ENCODE assay signal across 8 cellular contexts in the genomic region with DNA sequence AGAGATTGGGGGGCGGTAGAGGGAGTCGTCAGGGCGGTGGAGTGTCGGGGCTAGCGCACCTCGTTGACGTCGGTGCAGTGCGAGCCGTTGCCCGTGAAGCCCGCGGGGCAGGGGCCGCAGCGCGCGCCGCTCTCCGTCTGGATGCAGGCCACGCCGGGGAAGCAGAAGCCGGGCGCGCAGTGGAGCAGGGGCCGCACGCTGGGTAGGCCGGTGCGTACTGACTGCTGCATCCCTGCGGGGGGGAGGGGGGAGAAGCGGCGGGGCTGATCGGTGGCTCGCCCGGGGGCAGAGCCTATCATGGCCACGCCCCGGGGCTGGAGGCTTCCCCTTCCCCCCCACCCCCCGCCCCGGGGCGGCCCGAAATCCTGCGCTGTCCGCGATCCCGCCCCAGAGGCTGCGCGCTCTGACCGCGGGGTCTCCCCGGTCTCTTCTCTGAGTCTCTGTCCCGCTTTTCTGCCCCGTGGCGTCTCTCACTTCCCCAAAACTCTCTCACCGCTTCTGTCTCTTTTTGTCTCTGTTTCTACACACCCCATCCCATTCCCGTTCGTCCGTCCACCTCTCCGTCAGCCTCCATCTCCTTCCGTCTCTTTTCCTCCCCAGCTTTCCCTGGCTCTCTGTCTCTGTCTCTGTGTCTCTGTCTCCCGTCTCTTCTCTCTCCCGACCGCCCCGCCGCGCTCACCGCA. TPM values are rescaled to one million over a fixed set of nuclear protein-coding genes. Genes with fewer than 3 reads are reported as not detected.
DNase-seq lines count a peak whose midpoint lies in the region; ATAC-seq, FAIRE-seq and TF ChIP-seq lines count a peak whose summit lies in the region.

No MANE protein-coding gene starts in this region.

- DNase-seq in CD1c-positive myeloid dendritic cell (ENCODE audit: extremely low spot score) (peak; percentile 50), NCI-H146 (lab: John Stamatoyannopoulos, UW) (peak; percentile 84), K562 (ENCODE audit: extremely low read depth in 1 of 4, low spot score in 3 of 4) (peak; percentile 70 to 92 (median 84)), globus pallidus (ENCODE audit: low spot score) (no peak), NAMALWA (ENCODE audit: low spot score) (no peak)

- peak; percentile 54 for ATAC-seq in K562
- ATAC-seq in GM19328 (IDR thresholded peaks at IDR 0.05; ENCODE audit: unreplicated experiment) = no peak
- no peak for ATAC-seq in GM21737 (IDR thresholded peaks at IDR 0.05; ENCODE audit: unreplicated experiment)

- H3K4me3 ChIP-seq in K562 = no peak overlapping the region
- peak overlapping the region; percentile 16 to 20 for H3K4me3 ChIP-seq in mucosa of rectum (ENCODE audit: low read length in 2 of 2)

- no peaks in the 10 kb centered on the region for H3K9me1 ChIP-seq in K562 (ENCODE audit: control insufficient read depth, insufficient read depth, low read length)

- no peak for TF ChIP-seq RAD21 in K562 (CRISPR knock-in tag; conservative IDR thresholded peaks at IDR 0.05 in 1 of 2, IDR thresholded peaks at IDR 0.05 in 1 of 2)

- H3K9ac ChIP-seq in K562 (ENCODE audit: insufficient read depth in 1 of 2, low read depth in 2 of 2, low read length in 2 of 2) = peak overlapping the region in 1 of 2 experiments; percentile 45; a peak in 1 of 4 replicates
- no peak overlapping the region for H3K9ac ChIP-seq in mucosa of rectum (ENCODE audit: low read depth in 1 of 2, low read length in 2 of 2)

- TF ChIP-seq CTCF in K562 (IDR thresholded peaks at IDR 0.05 in 2 of 3, conservative IDR thresholded peaks at IDR 0.05 in 1 of 3; ENCODE audit: insufficient read depth in 2 of 3, low read depth in 1 of 3, low read length in 3 of 3) = no peak

- H3K9me3 ChIP-seq in K562 (replicated peaks; ENCODE audit: control insufficient read depth, insufficient read depth, low read depth, low read length) (no peaks in the 10 kb centered on the region), mucosa of rectum (ENCODE audit: control insufficient read depth in 2 of 2, low read length in 2 of 2) (no peaks in the 10 kb centered on the region)

- H3K36me3 ChIP-seq in K562 (ENCODE audit: control insufficient read depth, insufficient read depth, low read length) (no peaks in the 10 kb centered on the region), mucosa of rectum (ENCODE audit: control insufficient read depth in 2 of 2, insufficient read depth in 2 of 2, low read length in 2 of 2) (no peaks in the 10 kb centered on the region)

- TF ChIP-seq POLR2A in K562 (conservative IDR thresholded peaks at IDR 0.05) = no peak

- H3K27me3 ChIP-seq in K562 (ENCODE audit: control insufficient read depth in 2 of 2, insufficient read depth in 2 of 2, low read length in 2 of 2) (peaks cover 17 to 46% of the 10 kb centered on the region in 2 experiments; a peak in 4 of 5 replicates), mucosa of rectum (ENCODE audit: control insufficient read depth in 2 of 2, insufficient read depth in 2 of 2, low read length in 2 of 2) (peaks cover 51 to 70% of the 10 kb centered on the region in 2 donors)

- FAIRE-seq in K562 (lab: Jason Lieb, UNC) = no peak

- 2% methylated on average over 33 of the region's 65 CpGs for WGBS in K562 (ENCODE audit: insufficient coverage, low coverage, missing lambda C conversion rate)

- peaks cover 5 to 58% of the 10 kb centered on the region in 2 experiments; a peak in 3 of 5 replicates for H3K4me1 ChIP-seq in K562 (replicated peaks in 1 of 2; ENCODE audit: control insufficient read depth in 2 of 2, insufficient read depth in 2 of 2, low read length in 2 of 2)
- H3K4me1 ChIP-seq in mucosa of rectum (ENCODE audit: control insufficient read depth in 2 of 2, insufficient read depth in 2 of 2, low read length in 2 of 2) = peaks cover 2 to 7% of the 10 kb centered on the region in 2 donors

- BruUV-seq in K562 (replicated peaks; lab: Mats Ljungman, UMichigan) = no TSS peak

- no peak overlapping the region for H3K4me2 ChIP-seq in K562 (ENCODE audit: insufficient read depth, low read length)

- POLR2A ChIA-PET in K562 (lab: Yijun Ruan, JAX) = interaction anchor here (0.6 kb wide), 1 partner anchor 509 kb away, joined by 4 read pairs; no protein-coding TSS in a partner anchor

- peaks cover 17% of the 10 kb centered on the region for H4K20me1 ChIP-seq in K562 (replicated peaks; ENCODE audit: control insufficient read depth, insufficient read depth, low read length)

- no peak overlapping the region for H2AFZ ChIP-seq in K562 (ENCODE audit: low read depth, low read length)

- no peaks in the 10 kb centered on the region for H3K79me2 ChIP-seq in K562 (ENCODE audit: control insufficient read depth, insufficient read depth, low read length)

- in situ Hi-C loops in K562 (cut with MboI) = no loop called here

- intact Hi-C loops in K562 (cut with micrococcal nuclease) = no loop called here

- TF ChIP-seq EP300 in K562 (IDR thresholded peaks at IDR 0.05; ENCODE audit: low read length) = no peak

- no peak overlapping the region for H3K27ac ChIP-seq in K562 (ENCODE audit: extremely low read depth, low read depth, low read length)
- no peak overlapping the region for H3K27ac ChIP-seq in mucosa of rectum (ENCODE audit: low read depth in 2 of 2, low read length in 2 of 2)

- CTCF ChIA-PET in K562 (lab: Yijun Ruan, JAX; ENCODE audit: low intra/inter-chr PET ratio) = no interaction called here

TF ChIP-seq in K562, 482 proteins besides CTCF, POLR2A, EP300 and RAD21 (continues in another document):
- TF ChIP-seq VEZF1 (CRISPR knock-in tag; IDR thresholded peaks at IDR 0.05) (peak; percentile 58), HDAC6 (IDR thresholded peaks at IDR 0.05; ENCODE audit: low read depth, low read length) (0 out of 2 replicates have a peak, but pooled peaks have one; percentile 77), ZNF740 (CRISPR knock-in tag; IDR thresholded peaks at IDR 0.05) (no peak), ZNF740 (tag; IDR thresholded peaks at IDR 0.05) (no peak), KDM2B (CRISPR knock-in tag; IDR thresholded peaks at IDR 0.05) (no peak)

RNA-seq across cellular contexts. Expression of gene COMP, which starts 1.1 kb away (rescaled TPM):
- total RNA-seq in K562 (2011; cell fraction: chromatin; rRNA removed; ENCODE audit: low replicate concordance) = not detected in 2 replicates
- total RNA-seq in K562 (2011; cell fraction: nucleolus; rRNA removed) = not detected in 2 replicates
- total RNA-seq in K562 (2011; cell fraction: nucleoplasm; rRNA removed) = not detected in 2 replicates
- total RNA-seq in K562 (2014; rRNA removed) = not detected in 2 replicates
- total RNA-seq in K562 (2014; rRNA removed; fragmentation: Illumina TruSeq; extraction: Trizol) = not detected in 2 replicates
- not detected in 2 replicates for total RNA-seq in K562 (2015; rRNA removed; fragmentation: Illumina TruSeq; extraction: Trizol)
- total RNA-seq in K562 (2021) = 0.07 TPM in 1 of 2 replicates, not detected in the other
- polyA plus RNA-seq in K562 (2011; rRNA removed) = not detected in 2 replicates
- not detected in 2 replicates for polyA plus RNA-seq in K562 (2011; cell fraction: cytosol; rRNA removed)
- polyA plus RNA-seq in K562 (2011; cell fraction: nucleus; rRNA removed) = not detected in 2 replicates
- polyA plus RNA-seq in K562 (2012) = not detected in 2 replicates
- not detected in 2 replicates for polyA plus RNA-seq in K562 (2014; fragmentation: Illumina TruSeq; extraction: Trizol)
- polyA plus RNA-seq in K562 (2014; fragmentation: Nextera tagmentation; extraction: Ambion mirVana) = not detected
- polyA plus RNA-seq in K562 (2014; rRNA removed) = not detected in 2 replicates
- not detected in 2 replicates for polyA minus RNA-seq in K562 (2011; rRNA and poly(A)+ RNA removed)
- not detected in 2 replicates for polyA minus RNA-seq in K562 (2011; cell fraction: cytosol; rRNA and poly(A)+ RNA removed)
- not detected in 2 replicates for polyA minus RNA-seq in K562 (2011; cell fraction: nucleus; rRNA and poly(A)+ RNA removed)

RNA-seq across cellular contexts. Expression of gene UPF1, which starts 41.7 kb away (rescaled TPM):
- 164 and 380 TPM in 2 replicates for total RNA-seq in K562 (2011; cell fraction: chromatin; rRNA removed; ENCODE audit: low replicate concordance)
- 194 and 199 TPM in 2 replicates for total RNA-seq in K562 (2011; cell fraction: nucleolus; rRNA removed)
- 117 and 137 TPM in 2 replicates for total RNA-seq in K562 (2011; cell fraction: nucleoplasm; rRNA removed)
- total RNA-seq in K562 (2014; rRNA removed) = 59.6 and 66.0 TPM in 2 replicates
- 24.6 and 27.9 TPM in 2 replicates for total RNA-seq in K562 (2014; rRNA removed; fragmentation: Illumina TruSeq; extraction: Trizol)
- 27.8 and 31.1 TPM in 2 replicates for total RNA-seq in K562 (2015; rRNA removed; fragmentation: Illumina TruSeq; extraction: Trizol)
- total RNA-seq in K562 (2021) = 98.8 and 103 TPM in 2 replicates
- 21.5 and 44.9 TPM in 2 replicates for polyA plus RNA-seq in K562 (2011; rRNA removed)
- polyA plus RNA-seq in K562 (2011; cell fraction: cytosol; rRNA removed) = 21.0 and 30.1 TPM in 2 replicates
- polyA plus RNA-seq in K562 (2011; cell fraction: nucleus; rRNA removed) = 96.8 and 126 TPM in 2 replicates
- polyA plus RNA-seq in K562 (2012) = 49.2 and 51.8 TPM in 2 replicates
- polyA plus RNA-seq in K562 (2014; fragmentation: Illumina TruSeq; extraction: Trizol) = 47.1 and 49.1 TPM in 2 replicates
- under 1 TPM; 0.34 to 0.71 TPM for polyA plus RNA-seq in K562 (2014; fragmentation: Nextera tagmentation; extraction: Ambion mirVana)
- 36.5 and 40.7 TPM in 2 replicates for polyA plus RNA-seq in K562 (2014; rRNA removed)
- polyA minus RNA-seq in K562 (2011; rRNA and poly(A)+ RNA removed) = 68.3 and 101 TPM in 2 replicates
- polyA minus RNA-seq in K562 (2011; cell fraction: cytosol; rRNA and poly(A)+ RNA removed) = 99.1 and 134 TPM in 2 replicates
- polyA minus RNA-seq in K562 (2011; cell fraction: nucleus; rRNA and poly(A)+ RNA removed) = 61.1 and 76.9 TPM in 2 replicates

Comparison
In these comparisons a context has a peak if more than half of its experiments do, and no peak if none do; other contexts are left out.
1. DNase-seq: peak in CD1c-positive myeloid dendritic cell (single experiment), NCI-H146 (single experiment) and K562 (4 of 4); none in globus pallidus (single experiment) and NAMALWA (single experiment).